ENCODE assay signal across 8 cellular contexts in the genomic region with DNA sequence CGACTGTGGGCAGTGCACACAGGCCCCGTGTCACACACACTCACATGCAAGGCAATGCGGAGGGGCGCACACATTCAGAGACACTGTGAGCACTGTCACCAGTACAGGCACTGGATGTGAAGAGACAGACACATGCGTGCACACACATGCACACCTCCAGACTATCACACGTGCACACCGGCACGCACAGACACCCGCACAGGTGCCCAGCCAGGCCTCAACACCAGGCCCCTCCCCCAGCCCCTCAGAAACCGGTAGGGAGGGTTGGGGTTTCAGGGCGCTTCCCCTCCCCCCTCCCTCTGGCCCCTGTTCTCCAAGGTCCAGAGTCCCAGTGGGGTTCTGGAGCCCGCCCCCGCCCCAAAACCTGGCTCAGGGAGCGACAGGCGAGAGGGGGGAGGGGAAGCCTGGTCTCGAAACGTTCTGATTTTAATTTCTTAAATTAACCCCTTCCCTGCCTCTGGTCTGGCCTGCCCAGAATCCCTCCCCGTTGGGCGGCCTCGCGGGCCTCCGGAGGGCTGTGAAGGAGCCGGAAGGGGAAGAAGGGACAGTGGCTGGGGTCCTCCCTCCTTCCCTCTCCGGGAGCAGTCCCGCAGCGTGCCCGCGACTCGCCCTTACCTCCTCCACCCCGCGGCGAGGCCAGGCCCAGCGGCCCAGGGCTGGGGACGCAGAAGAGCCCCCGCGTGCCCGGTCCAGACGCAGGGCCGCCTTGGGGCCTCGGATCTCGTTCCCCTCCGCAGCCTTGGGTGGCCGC. TPM values are rescaled to one million over a fixed set of nuclear protein-coding genes. Genes with fewer than 3 reads are reported as not detected.
DNase-seq lines count a peak whose midpoint lies in the region; ATAC-seq, FAIRE-seq and TF ChIP-seq lines count a peak whose summit lies in the region.

No MANE protein-coding gene starts in this region.

- TF ChIP-seq CTCF in Caco-2 (IDR thresholded peaks at IDR 0.05; ENCODE audit: insufficient read depth in 1 of 2, low read depth in 1 of 2, low read length in 1 of 2, severe bottlenecking in 1 of 2, unreplicated experiment in 1 of 2) (no peak), sigmoid colon (IDR thresholded peaks at IDR 0.05) (no peak)

- H3K4me3 Mint-ChIP-seq in Caco-2 (ENCODE audit: unreplicated experiment) = peak overlapping the region; percentile 65

- POLR2A ChIA-PET in Caco-2 (lab: Charles Lee) = no interaction called here

- no peaks in the 10 kb centered on the region for H3K36me3 ChIP-seq in Caco-2 (ENCODE audit: control insufficient read depth, insufficient read depth, low read length)
- H3K36me3 ChIP-seq in sigmoid colon = no peaks in the 10 kb centered on the region

- H3K9me3 ChIP-seq in Caco-2 (no peaks in the 10 kb centered on the region), sigmoid colon (no peaks in the 10 kb centered on the region)

- no peak overlapping the region for H3K27ac ChIP-seq in sigmoid colon

- TF ChIP-seq EP300 in sigmoid colon (IDR thresholded peaks at IDR 0.05) = no peak

- CTCF ChIA-PET in Caco-2 (lab: Charles Lee) = interaction anchor here (0.8 to 1.0 kb wide), 2 partner anchors 10 to 15 kb away, joined by 3 to 5 read pairs; partner anchors contain the start of gene EGR4

- no TSS peak for BruUV-seq in Caco-2 (replicated peaks; lab: Mats Ljungman, UMichigan)

- H3K27me3 ChIP-seq in Caco-2 (replicated peaks; ENCODE audit: control insufficient read depth, insufficient read depth, low read length) = no peaks in the 10 kb centered on the region
- peaks cover 0 to 46% (median 14%) of the 10 kb centered on the region in 3 donors for H3K27me3 ChIP-seq in sigmoid colon

- peaks cover 2% of the 10 kb centered on the region for H3K27me3 Mint-ChIP-seq in Caco-2 (ENCODE audit: insufficient read depth, unreplicated experiment)

- DNase-seq in Caco-2 = peak in 1 of 2 experiments; percentile 34
- DNase-seq in HTR-8/SVneo (ENCODE audit: insufficient read length, low spot score) = no peak
- peak; percentile 71 for DNase-seq in activated CD8-positive, alpha-beta memory T cell treated with anti-CD3 and anti-CD28 coated beads, Interleukin-2, amount 50 U/mL, for 48 hours
- DNase-seq in Right ventricle myocardium superior = no peak
- DNase-seq in sigmoid colon = no peak
- DNase-seq in medulla oblongata (ENCODE audit: extremely low spot score) = no peak
- DNase-seq in kidney glomerular epithelial cell (lab: John Stamatoyannopoulos, UW) = no peak

- H3K4me1 ChIP-seq in Caco-2 = peaks cover 5% of the 10 kb centered on the region; the same call in 1 of the 2 replicates
- peaks cover 0 to 23% (median 18%) of the 10 kb centered on the region in 4 donors for H3K4me1 ChIP-seq in sigmoid colon

- intact Hi-C loops in Caco-2 (cut with micrococcal nuclease; ENCODE audit: unreplicated experiment) = loop anchor here (1.0 kb wide), 1 partner anchor 14 kb away; no protein-coding TSS in a partner anchor
- intact Hi-C loops in Right ventricle myocardium superior (cut with DNase I) = no loop called here
- intact Hi-C loops in sigmoid colon (cut with DNase I) = no loop called here

- peak overlapping the region; percentile 84 for H3K4me3 ChIP-seq in Caco-2 (ENCODE audit: low read depth, low read length)
- H3K4me3 ChIP-seq in sigmoid colon = peak overlapping the region; percentile 46 to 78 (median 62)

- peak; percentile 65 for FAIRE-seq in HTR-8/SVneo (lab: Jason Lieb, UNC)

- no peaks in the 10 kb centered on the region for H3K36me3 Mint-ChIP-seq in Caco-2 (ENCODE audit: insufficient read depth, unreplicated experiment)

- TF ChIP-seq POLR2A in sigmoid colon (IDR thresholded peaks at IDR 0.05) = no peak

- H3K4me1 Mint-ChIP-seq in Caco-2 (ENCODE audit: low read depth, unreplicated experiment) = no peaks in the 10 kb centered on the region

- H3K9me3 Mint-ChIP-seq in Caco-2 (ENCODE audit: unreplicated experiment) = no peaks in the 10 kb centered on the region

- H3K27ac Mint-ChIP-seq in Caco-2 (ENCODE audit: unreplicated experiment) = no peak overlapping the region

- peak; percentile 19 for ATAC-seq in GM21360 (IDR thresholded peaks at IDR 0.05; ENCODE audit: unreplicated experiment)
- peak; percentile 48 for ATAC-seq in Right ventricle myocardium superior (ENCODE audit: poor library complexity)

- WGBS in sigmoid colon, 2 donors = 6% methylated on average over 43 of the region's 43 CpGs

RNA-seq across cellular contexts. Expression of gene FBXO41, which starts 0.6 kb away (rescaled TPM):
- total RNA-seq in Caco-2 (2022) = 11.6 and 12.1 TPM in 2 replicates
- total RNA-seq in Right ventricle myocardium superior = 0.51 TPM
- total RNA-seq in sigmoid colon = 1 to 10 TPM in 3 of 4 donors, under 1 TPM in 1; 0.55 to 2.9 (median 2.3) TPM
- polyA plus RNA-seq in sigmoid colon = 1 to 10 TPM in 1 of 3 donors, under 1 TPM in 2; under 0.01 to 4.4 (median 0.46) TPM

RNA-seq across cellular contexts. Expression of gene EGR4, which starts 9.6 kb away (rescaled TPM):
- total RNA-seq in Caco-2 (2022) (0.30 TPM in 1 of 2 replicates, not detected in the other), Right ventricle myocardium superior (not detected), sigmoid colon (under 1 TPM in 1 of 4 donors, not detected in 3; 0.14 TPM)
- polyA plus RNA-seq in sigmoid colon = under 1 TPM in 1 of 3 donors, not detected in 2; 0.07 TPM

RNA-seq across cellular contexts. Expression of gene CCT7, which starts 49.6 kb away (rescaled TPM):
- total RNA-seq in Caco-2 (2022) (450 and 505 TPM in 2 replicates), Right ventricle myocardium superior (194 TPM), sigmoid colon (100 to 1,000 TPM; 173 to 197 (median 188) TPM)
- 100 to 1,000 TPM; 121 to 173 (median 148) TPM for polyA plus RNA-seq in sigmoid colon

RNA-seq across cellular contexts. Expression of gene PRADC1, which starts 50.7 kb away (rescaled TPM):
- 24.1 and 25.4 TPM in 2 replicates for total RNA-seq in Caco-2 (2022)
- total RNA-seq in Right ventricle myocardium superior = 91.6 TPM
- 10 to 100 TPM; 27.7 to 68.1 (median 38.6) TPM for total RNA-seq in sigmoid colon
- polyA plus RNA-seq in sigmoid colon = 10 to 100 TPM; 30.3 to 57.1 (median 55.9) TPM
